23 cellular contexts compared by ENCODE assay signal in the genomic region with DNA sequence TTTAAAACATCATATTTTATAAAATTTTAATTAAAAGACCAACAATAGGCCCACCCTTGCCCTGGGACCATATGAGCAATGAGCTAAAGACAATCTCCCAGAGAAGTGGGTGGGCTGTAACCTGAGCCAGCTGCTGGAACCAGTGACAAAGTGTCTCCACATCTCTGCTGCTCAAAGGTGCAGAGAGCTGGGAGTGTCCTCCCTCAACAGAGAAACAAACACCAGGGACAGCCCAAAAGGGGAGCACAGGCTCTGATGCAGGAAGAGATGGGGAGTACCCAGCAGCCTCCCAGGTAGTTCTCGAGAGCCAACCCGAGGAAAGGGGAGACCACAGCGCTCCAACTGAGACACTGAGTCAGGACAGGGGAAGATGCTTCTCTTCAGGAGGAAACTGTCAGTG. TPM values are rescaled to one million over a fixed set of nuclear protein-coding genes. Genes with fewer than 3 reads are reported as not detected.
DNase-seq lines count a peak whose midpoint lies in the region; ATAC-seq and TF ChIP-seq lines count a peak whose summit lies in the region.
"Had no signal": no experiment of that assay in that cellular context is flagged by ENCODE, and none has a peak within 500 bp of the region (broad histone marks: within the 10 kb centered on the region; RNA-seq: fewer than 3 reads in every experiment).

No MANE protein-coding gene starts in this region.

- H3K27ac ChIP-seq in H9 (ENCODE audit: insufficient read length, low read depth, low read length) (no peak overlapping the region), esophagus muscularis mucosa (replicated peaks in 1 of 4) (peak overlapping the region; percentile 44 to 72 (median 56))
- H3K27ac ChIP-seq: lower lobe of right lung, psoas muscle, SK-N-MC had no signal

- no CpG with 5 or more reads among the region's 3 CpGs for WGBS in H9 (ENCODE audit: extremely low coverage, insufficient read length, low lambda C conversion rate)
- 100% methylated on average over 2 of the region's 3 CpGs for WGBS in esophagus muscularis mucosa

- H3K27me3 ChIP-seq in H9 (ENCODE audit: insufficient read depth, low read length) (no peaks in the 10 kb centered on the region), esophagus muscularis mucosa (no peaks in the 10 kb centered on the region)
- H3K27me3 ChIP-seq: transverse colon had no signal

- H3K9me3 ChIP-seq in H9 (ENCODE audit: control insufficient read depth, low read depth, low read length): peaks cover 6% of the 10 kb centered on the region
- peaks cover 0 to 11% (median 10%) of the 10 kb centered on the region in 4 donors for H3K9me3 ChIP-seq in esophagus muscularis mucosa

- H4K8ac ChIP-seq in H9 (replicated peaks; ENCODE audit: insufficient read length, low read depth, low read length): no peak overlapping the region

- H3K23me2 ChIP-seq in H9 (ENCODE audit: insufficient read length, low read depth, low read length, poor library complexity, severe bottlenecking): no peaks in the 10 kb centered on the region

- POLR2A ChIA-PET in activated CD8-positive, alpha-beta T cell treated with anti-CD3 and anti-CD28 coated beads, Interleukin-2, amount 10 ng/mL, durations not matched to agents 7 days and 5 days (lab: Charles Lee): no interaction called here

- DNase-seq in H9 (peak; percentile 77), NCI-H2171 treated with DMSO at 0.1 percent for 48 hours (lab: John Stamatoyannopoulos, UW) (peak; percentile 64), esophagus muscularis mucosa (ENCODE audit: extremely low spot score) (no peak), nephron progenitor cell (peak; percentile 39), pons (ENCODE audit: low spot score) (no peak), inferior parietal cortex (ENCODE audit: extremely low spot score) (no peak)
- DNase-seq in activated CD8-positive, alpha-beta T cell treated with anti-CD3 and anti-CD28 coated beads, Interleukin-2, amount 10 ng/mL, durations not matched to agents 7 days and 5 days: no peak
- DNase-seq: activated CD8-positive, alpha-beta memory T cell treated with anti-CD3 and anti-CD28 coated beads, Interleukin-2, amount 50 U/mL, for 4 hours; activated effector memory CD4-positive, alpha-beta T cell treated with anti-CD3 and anti-CD28 coated beads, Interleukin-2, amount 50 U/mL, for 16 hours; foreskin melanocyte; Karpas-422; lower lobe of right lung; natural killer cell; NCI-H1092 treated with DMSO at 0.1 percent for 48 hours; NCI-H345; PC-3; psoas muscle; T1000; transverse colon had no signal

- H2BK15ac ChIP-seq in H9 (ENCODE audit: low read depth, low read length): no peak overlapping the region

- peaks cover 6 to 10% of the 10 kb centered on the region in 2 experiments; a peak in 4 of 5 replicates for H3K9me3 Mint-ChIP-seq in H9
- peaks cover 12% of the 10 kb centered on the region for H3K9me3 Mint-ChIP-seq in nephron progenitor cell
- peaks cover 9% of the 10 kb centered on the region for H3K9me3 Mint-ChIP-seq in activated CD8-positive, alpha-beta T cell treated with anti-CD3 and anti-CD28 coated beads, Interleukin-2, amount 10 ng/mL, durations not matched to agents 7 days and 5 days (ENCODE audit: insufficient read depth)
- H3K9me3 Mint-ChIP-seq: natural killer cell had no signal

- H3K36me3 ChIP-seq in esophagus muscularis mucosa: peaks cover 0 to 3% (median 0%) of the 10 kb centered on the region in 4 donors
- H3K36me3 ChIP-seq: lower lobe of right lung, transverse colon had no signal

- CTCF ChIA-PET in activated CD8-positive, alpha-beta T cell treated with anti-CD3 and anti-CD28 coated beads, Interleukin-2, amount 10 ng/mL, durations not matched to agents 7 days and 5 days (lab: Charles Lee): no interaction called here

- intact Hi-C loops in esophagus muscularis mucosa (cut with DNase I): no loop called here

- H4K91ac ChIP-seq in H9 (ENCODE audit: insufficient read length, low read depth, low read length): no peak overlapping the region

- no peak for TF ChIP-seq EP300 in esophagus muscularis mucosa (IDR thresholded peaks at IDR 0.05)

- no peak overlapping the region for H3K4me2 ChIP-seq in H9 (ENCODE audit: insufficient read depth, insufficient read length, low read length)

- no peak overlapping the region for H4K5ac ChIP-seq in H9 (ENCODE audit: insufficient read length, low read depth, low read length)

- peaks cover 3% of the 10 kb centered on the region; the same call in 1 of the 2 replicates for H3K4me1 ChIP-seq in H9 (ENCODE audit: insufficient read depth, low read length)
- peaks cover 29 to 63% (median 56%) of the 10 kb centered on the region in 4 donors for H3K4me1 ChIP-seq in esophagus muscularis mucosa
- H3K4me1 ChIP-seq: psoas muscle, transverse colon had no signal

- 0 out of 2 replicates have a peak overlapping the region, but pooled peaks have one; percentile 12 for H3K14ac ChIP-seq in H9 (ENCODE audit: insufficient read depth, low read length)

- H3K18ac ChIP-seq in H9 (ENCODE audit: insufficient read length, low read depth, low read length): no peak overlapping the region

- H3K23ac ChIP-seq in H9 (ENCODE audit: insufficient read length, low read depth, low read length): no peak overlapping the region

- no peak overlapping the region for H2BK20ac ChIP-seq in H9 (ENCODE audit: low read depth, low read length, poor library complexity, severe bottlenecking)

- peaks cover 9 to 12% (median 9%) of the 10 kb centered on the region in 3 experiments for H3K36me3 Mint-ChIP-seq in H9 (ENCODE audit: insufficient read depth in 1 of 3, low read depth in 3 of 3)
- H3K36me3 Mint-ChIP-seq in nephron progenitor cell (ENCODE audit: low read depth): no peaks in the 10 kb centered on the region
- peaks cover 15% of the 10 kb centered on the region for H3K36me3 Mint-ChIP-seq in activated CD8-positive, alpha-beta T cell treated with anti-CD3 and anti-CD28 coated beads, Interleukin-2, amount 10 ng/mL, durations not matched to agents 7 days and 5 days (ENCODE audit: low read depth)
- H3K36me3 Mint-ChIP-seq: natural killer cell; stimulated activated effector memory CD8-positive, alpha-beta T cell treated with anti-CD3 and anti-CD28 coated beads, Interleukin-12 subunit alpha, Interleukin-12 subunit beta, amount 100 ng/mL, for 72 hours had no signal

- no peak for TF ChIP-seq POLR2A in esophagus muscularis mucosa (IDR thresholded peaks at IDR 0.05; ENCODE audit: low read depth)

- no peaks in the 10 kb centered on the region for H3K79me2 ChIP-seq in H9 (ENCODE audit: insufficient read depth, low read length)

- no peak overlapping the region for H2AFZ ChIP-seq in H9 (ENCODE audit: low read length)

- H3K4ac ChIP-seq in H9 (ENCODE audit: low read depth, low read length): no peak overlapping the region

- H3K56ac ChIP-seq in H9 (ENCODE audit: insufficient read length, low read depth, low read length): no peak overlapping the region

- no peaks in the 10 kb centered on the region for H3K79me1 ChIP-seq in H9 (ENCODE audit: insufficient read depth, low read depth, low read length, poor library complexity, severe bottlenecking)

- no peaks in the 10 kb centered on the region for H4K20me1 ChIP-seq in H9 (ENCODE audit: control insufficient read depth, insufficient read depth, insufficient read length)

- H3K27me3 Mint-ChIP-seq in H9 (ENCODE audit: low read depth): no peaks in the 10 kb centered on the region
- no peaks in the 10 kb centered on the region for H3K27me3 Mint-ChIP-seq in nephron progenitor cell (ENCODE audit: low read depth, poor library complexity)
- no peaks in the 10 kb centered on the region for H3K27me3 Mint-ChIP-seq in activated CD8-positive, alpha-beta T cell treated with anti-CD3 and anti-CD28 coated beads, Interleukin-2, amount 10 ng/mL, durations not matched to agents 7 days and 5 days (ENCODE audit: low read depth)
- H3K27me3 Mint-ChIP-seq: B cell had no signal

- no peak for TF ChIP-seq CTCF in H9 (conservative IDR thresholded peaks at IDR 0.05)
- no peak for TF ChIP-seq CTCF in esophagus muscularis mucosa (IDR thresholded peaks at IDR 0.05)
- no peak for TF ChIP-seq CTCF in nephron progenitor cell (IDR thresholded peaks at IDR 0.05)

- H2BK5ac ChIP-seq in H9 (ENCODE audit: insufficient read length, low read length): no peak overlapping the region

- no peak overlapping the region for H2AK5ac ChIP-seq in H9 (ENCODE audit: insufficient read length, low read length)

- H3K27ac Mint-ChIP-seq in H9: peak overlapping the region in 2 of 3 experiments; percentile 54 to 89; a peak in 4 of 7 replicates
- H3K27ac Mint-ChIP-seq in nephron progenitor cell: peak overlapping the region; percentile 44
- H3K27ac Mint-ChIP-seq in activated CD8-positive, alpha-beta T cell treated with anti-CD3 and anti-CD28 coated beads, Interleukin-2, amount 10 ng/mL, durations not matched to agents 7 days and 5 days: no peak overlapping the region
- H3K27ac Mint-ChIP-seq: B cell; natural killer cell; stimulated activated effector memory CD8-positive, alpha-beta T cell treated with anti-CD3 and anti-CD28 coated beads, Interleukin-12 subunit alpha, Interleukin-12 subunit beta, amount 100 ng/mL, for 72 hours had no signal

- no peak overlapping the region for H3K4me3 Mint-ChIP-seq in H9
- H3K4me3 Mint-ChIP-seq in nephron progenitor cell: no peak overlapping the region
- H3K4me3 Mint-ChIP-seq in activated CD8-positive, alpha-beta T cell treated with anti-CD3 and anti-CD28 coated beads, Interleukin-2, amount 10 ng/mL, durations not matched to agents 7 days and 5 days: no peak overlapping the region
- H3K4me3 Mint-ChIP-seq: B cell; natural killer cell; stimulated activated effector memory CD8-positive, alpha-beta T cell treated with anti-CD3 and anti-CD28 coated beads, Interleukin-12 subunit alpha, Interleukin-12 subunit beta, amount 100 ng/mL, for 72 hours had no signal

- no peak overlapping the region for H2BK12ac ChIP-seq in H9 (ENCODE audit: insufficient read length, low read depth, low read length)

- H3K4me3 ChIP-seq in esophagus muscularis mucosa: no peak overlapping the region
- H3K4me3 ChIP-seq: lower lobe of right lung, psoas muscle, SK-N-MC, transverse colon had no signal

- H2BK120ac ChIP-seq in H9 (ENCODE audit: low read depth, low read length, poor library complexity, severe bottlenecking): no peak overlapping the region

- no peak overlapping the region for H3K9ac ChIP-seq in H9 (ENCODE audit: extremely low read depth, insufficient read length, low read length)

- H3K4me1 Mint-ChIP-seq in H9 (peaks cover 30 to 31% of the 10 kb centered on the region in 2 experiments), nephron progenitor cell (peaks cover 43% of the 10 kb centered on the region)
- H3K4me1 Mint-ChIP-seq in activated CD8-positive, alpha-beta T cell treated with anti-CD3 and anti-CD28 coated beads, Interleukin-2, amount 10 ng/mL, durations not matched to agents 7 days and 5 days (ENCODE audit: low read depth): peaks cover 1% of the 10 kb centered on the region
- H3K4me1 Mint-ChIP-seq: B cell, natural killer cell had no signal

- H3T11ph ChIP-seq in H9 (ENCODE audit: low read length): no peak overlapping the region

- ATAC-seq in activated CD8-positive, alpha-beta T cell treated with anti-CD3 and anti-CD28 coated beads, Interleukin-2, amount 10 ng/mL, durations not matched to agents 7 days and 5 days: no peak
- ATAC-seq in GM18870 (IDR thresholded peaks at IDR 0.05; ENCODE audit: unreplicated experiment): no peak
- ATAC-seq: lower lobe of right lung; natural killer cell; PC-3; stimulated activated effector memory CD8-positive, alpha-beta T cell treated with anti-CD3 and anti-CD28 coated beads, Interleukin-12 subunit alpha, Interleukin-12 subunit beta, amount 100 ng/mL, for 72 hours had no signal

RNA-seq across cellular contexts. Expression of gene DOCK9, which starts 39.1 kb away (rescaled TPM):
- 19.0 and 23.0 TPM in 2 replicates for total RNA-seq in H9 (2021)
- total RNA-seq in esophagus muscularis mucosa: 100 to 1,000 TPM; 127 to 191 (median 154) TPM
- 100 to 1,000 TPM in 1 of 2 experiments, 10 to 100 TPM in 1; 92.4 to 100 TPM for total RNA-seq in activated CD8-positive, alpha-beta T cell treated with anti-CD3 and anti-CD28 coated beads, Interleukin-2, amount 10 ng/mL, durations not matched to agents 7 days and 5 days

Comparison
In these comparisons a context has a peak if more than half of its experiments do, and no peak if none do; other contexts are left out.
1. DNase-seq: peak in H9 (single experiment), NCI-H2171 treated with DMSO at 0.1 percent for 48 hours (single experiment) and nephron progenitor cell (single experiment); none in esophagus muscularis mucosa (single experiment), pons (single experiment), activated CD8-positive, alpha-beta T cell treated with anti-CD3 and anti-CD28 coated beads, Interleukin-2, amount 10 ng/mL, durations not matched to agents 7 days and 5 days (single experiment) and inferior parietal cortex (single experiment).